Comparison of ENCODE assay signal across 8 cellular contexts in the genomic region with DNA sequence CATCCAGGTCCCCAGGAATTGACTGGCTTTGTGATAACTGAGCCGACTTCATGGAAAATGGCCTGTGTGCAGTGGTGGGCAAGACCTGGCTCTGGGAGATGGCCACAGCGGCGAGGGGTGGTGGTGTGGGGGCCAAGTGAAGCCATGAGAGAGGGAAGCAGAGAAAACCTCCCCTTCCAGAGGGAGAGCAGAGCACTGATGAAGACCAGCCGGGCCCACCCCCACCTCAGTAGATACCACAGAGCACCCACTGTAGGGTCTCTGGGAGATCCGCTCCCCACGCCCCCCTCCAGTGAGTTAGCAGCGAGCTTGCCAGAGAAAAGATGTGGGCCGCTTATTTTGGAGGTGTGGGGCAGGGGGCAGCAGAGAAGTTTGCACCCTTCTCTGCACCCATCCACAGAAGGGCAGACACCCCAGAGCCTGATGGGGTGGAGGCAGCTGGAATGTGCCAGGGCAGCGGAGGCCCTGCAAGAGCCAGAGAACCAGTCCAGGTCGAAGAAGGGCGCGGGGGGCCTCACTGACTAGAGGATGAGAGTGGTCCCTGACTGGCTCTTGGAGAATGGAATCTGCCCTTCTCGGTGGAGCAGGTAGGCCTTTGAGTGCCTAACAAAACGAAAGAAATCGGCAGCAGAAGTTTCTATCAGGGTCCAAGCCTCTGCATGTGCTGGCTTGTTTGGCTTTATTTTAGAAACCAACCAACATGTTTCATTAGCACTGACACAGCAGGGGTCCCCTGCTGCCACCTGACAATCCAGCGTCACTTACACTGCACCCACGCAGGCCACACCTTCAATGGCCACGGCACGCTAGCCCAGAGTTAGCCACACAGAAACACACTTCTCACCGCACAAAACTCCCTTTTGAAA. TPM values are rescaled to one million over a fixed set of nuclear protein-coding genes. Genes with fewer than 3 reads are reported as not detected.
DNase-seq lines count a peak whose midpoint lies in the region; ATAC-seq and TF ChIP-seq lines count a peak whose summit lies in the region.

No MANE protein-coding gene starts in this region.

- intact Hi-C loops in A673 (cut with micrococcal nuclease; ENCODE audit: unreplicated experiment) = loop anchor here (10.0 kb wide), 1 partner anchor 513 kb away; no protein-coding TSS in a partner anchor

- POLR2A ChIA-PET in A673 (lab: Charles Lee; ENCODE audit: low non-redundant PET) = no interaction called here

- H3K9me3 Mint-ChIP-seq in IgD-negative memory B cell = no peaks in the 10 kb centered on the region
- H3K9me3 Mint-ChIP-seq in osteocyte (ENCODE audit: unreplicated experiment) = no peaks in the 10 kb centered on the region

- peak; percentile 70 for DNase-seq in COR-L47 (lab: John Stamatoyannopoulos, UW)
- peak; percentile 68 for DNase-seq in cerebellum (ENCODE audit: low spot score)
- no peak for DNase-seq in osteocyte (ENCODE audit: extremely low spot score, unreplicated experiment)
- no peak for DNase-seq in superior temporal gyrus (ENCODE audit: extremely low spot score)
- DNase-seq in A673 (ENCODE audit: low spot score) = no peak
- DNase-seq in stimulated activated CD4-positive, alpha-beta T cell treated with anti-CD3 and anti-CD28 coated beads, Interleukin-1b, Interleukin-23, amount 100 ng/mL, for 48 hours = no peak

- no peaks in the 10 kb centered on the region for H3K36me3 ChIP-seq in A673 (ENCODE audit: insufficient read depth, low read length, poor library complexity, severe bottlenecking)

- H3K27ac ChIP-seq in A673 (ENCODE audit: low read depth, low read length, poor library complexity, severe bottlenecking) = no peak overlapping the region

- no peaks in the 10 kb centered on the region for H3K27me3 ChIP-seq in A673 (replicated peaks; ENCODE audit: insufficient read depth, low read depth, low read length, poor library complexity)

- H3K27ac Mint-ChIP-seq in IgD-negative memory B cell (peak overlapping the region in 2 of 3 donors; percentile 3 to 50), osteocyte (ENCODE audit: unreplicated experiment) (no peak overlapping the region)

- H3K9me3 ChIP-seq in A673 (ENCODE audit: low read depth, low read length, poor library complexity, severe bottlenecking) = no peaks in the 10 kb centered on the region

- H3K4me3 Mint-ChIP-seq in IgD-negative memory B cell (peak overlapping the region; percentile 74 to 90 (median 80)), osteocyte (ENCODE audit: unreplicated experiment) (peak overlapping the region; percentile 65)

- no peak overlapping the region for H3K4me3 ChIP-seq in A673 (ENCODE audit: low read depth, low read length, poor library complexity, severe bottlenecking)

- H3K36me3 Mint-ChIP-seq in IgD-negative memory B cell (no peaks in the 10 kb centered on the region), osteocyte (ENCODE audit: unreplicated experiment) (peaks cover 2% of the 10 kb centered on the region)

- CTCF ChIA-PET in A673 (lab: Charles Lee) = no interaction called here

- ATAC-seq in GM21526 (IDR thresholded peaks at IDR 0.05; ENCODE audit: low FRiP score, unreplicated experiment) = no peak

- BruUV-seq in A673 (replicated peaks; lab: Mats Ljungman, UMichigan) = no TSS peak

- H3K27me3 Mint-ChIP-seq in IgD-negative memory B cell (peaks cover 4% of the 10 kb centered on the region), osteocyte (ENCODE audit: unreplicated experiment) (no peaks in the 10 kb centered on the region)

- H3K4me1 Mint-ChIP-seq in IgD-negative memory B cell (peaks cover 5 to 10% (median 9%) of the 10 kb centered on the region in 3 donors), osteocyte (ENCODE audit: unreplicated experiment) (peaks cover 6% of the 10 kb centered on the region)

- peaks cover 22% of the 10 kb centered on the region for H3K4me1 ChIP-seq in A673 (ENCODE audit: insufficient read depth, low read length, poor library complexity, severe bottlenecking)

- no peak for TF ChIP-seq CTCF in osteocyte (IDR thresholded peaks at IDR 0.05)
- TF ChIP-seq CTCF in A673 (conservative IDR thresholded peaks at IDR 0.05; ENCODE audit: low read depth, low read length) = no peak

RNA-seq across cellular contexts. Expression of a gene that starts 28.3 kb away (rescaled TPM):
- polyA plus RNA-seq in IgD-negative memory B cell = not detected
- total RNA-seq in cerebellum = 1.3 TPM
- 1.4 and 1.9 TPM in 2 replicates for total RNA-seq in osteocyte
- total RNA-seq in A673 (2021) = 2.6 and 4.3 TPM in 2 replicates

RNA-seq across cellular contexts. Expression of a gene that starts 32.7 kb away (rescaled TPM):
- 2.1 TPM for polyA plus RNA-seq in IgD-negative memory B cell
- 3.1 TPM for total RNA-seq in cerebellum
- total RNA-seq in osteocyte = 7.9 and 9.5 TPM in 2 replicates
- total RNA-seq in A673 (2021) = 0.68 and 0.69 TPM in 2 replicates

RNA-seq across cellular contexts. Expression of a gene that starts 59.0 kb away (rescaled TPM):
- polyA plus RNA-seq in IgD-negative memory B cell = 74.1 TPM
- 63.6 TPM for total RNA-seq in cerebellum
- total RNA-seq in osteocyte = 59.5 and 66.1 TPM in 2 replicates
- total RNA-seq in A673 (2021) = 87.6 and 93.7 TPM in 2 replicates

Comparison
In these comparisons a context has a peak if more than half of its experiments do, and no peak if none do; other contexts are left out.
1. DNase-seq: peak in COR-L47 (single experiment) and cerebellum (single experiment); none in osteocyte (single experiment), superior temporal gyrus (single experiment), A673 (single experiment) and stimulated activated CD4-positive, alpha-beta T cell treated with anti-CD3 and anti-CD28 coated beads, Interleukin-1b, Interleukin-23, amount 100 ng/mL, for 48 hours (single experiment).